27 cellular contexts compared by ENCODE assay signal in genomic region chr9:98006127-98006796, GRCh38. TPM values are rescaled to one million over a fixed set of nuclear protein-coding genes. Genes with fewer than 3 reads are reported as not detected.
A peak's percentile ranks its signal among the peaks of the same experiment; 100 is the strongest.
DNase-seq lines count a peak whose midpoint lies in the region; ATAC-seq and TF ChIP-seq lines count a peak whose summit lies in the region.
"Had no signal": no experiment of that assay in that cellular context is flagged by ENCODE, and none has a peak within 500 bp of the region (broad histone marks: within the 10 kb centered on the region; RNA-seq: fewer than 3 reads in every experiment).

No MANE protein-coding gene starts in this region.

- peak overlapping the region; percentile 27 for H3K27ac ChIP-seq in cardiac muscle cell
- no peak overlapping the region for H3K27ac ChIP-seq in left ventricle myocardium inferior (replicated peaks)
- H3K27ac ChIP-seq: coronary artery, esophagus muscularis mucosa, vagina, WERI-Rb-1 had no signal

- H3K27me3 Mint-ChIP-seq in activated CD8-positive, alpha-beta T cell treated with anti-CD3 and anti-CD28 coated beads for 36 hours, result no peaks in the 10 kb centered on the region
- H3K27me3 Mint-ChIP-seq in chondrocyte (ENCODE audit: low read depth), result no peaks in the 10 kb centered on the region
- H3K27me3 Mint-ChIP-seq: activated naive CD4-positive, alpha-beta T cell treated with anti-CD3 and anti-CD28 coated beads, Interleukin-2, amount 50 U/mL, for 24 hours; brain; CD4-positive, CD25-positive, alpha-beta regulatory T cell; effector memory CD8-positive, alpha-beta T cell; natural killer cell treated with Interleukin-12 subunit alpha and Interleukin-12 subunit beta and Interleukin-15 and Interleukin-18, amount 100 ng/mL, for 72 hours had no signal

- H3K36me3 ChIP-seq in cardiac muscle cell (peaks cover 43% of the 10 kb centered on the region), left ventricle myocardium inferior (peaks cover 79% of the 10 kb centered on the region)

- CTCF ChIA-PET in activated CD8-positive, alpha-beta T cell treated with anti-CD3 and anti-CD28 coated beads for 36 hours (lab: Charles Lee), result interaction anchor here (0.8 to 2.1 kb wide), 3 partner anchors 9 to 82 kb away, joined by 4 to 11 read pairs (median 4); no protein-coding TSS in a partner anchor

- peaks cover 79% of the 10 kb centered on the region for H3K36me3 Mint-ChIP-seq in activated CD8-positive, alpha-beta T cell treated with anti-CD3 and anti-CD28 coated beads for 36 hours (ENCODE audit: low read depth)
- peaks cover 36% of the 10 kb centered on the region for H3K36me3 Mint-ChIP-seq in chondrocyte (ENCODE audit: low read depth)

- H3K9me3 ChIP-seq in cardiac muscle cell (ENCODE audit: low read depth), result no peaks in the 10 kb centered on the region
- no peaks in the 10 kb centered on the region for H3K9me3 ChIP-seq in left ventricle myocardium inferior (replicated peaks)
- H3K9me3 ChIP-seq: esophagus muscularis mucosa, gastrocnemius medialis, vagina had no signal

- H3K4me3 Mint-ChIP-seq in activated CD8-positive, alpha-beta T cell treated with anti-CD3 and anti-CD28 coated beads for 36 hours, result no peak overlapping the region
- no peak overlapping the region for H3K4me3 Mint-ChIP-seq in chondrocyte (ENCODE audit: unreplicated experiment)
- H3K4me3 Mint-ChIP-seq: activated naive CD4-positive, alpha-beta T cell treated with anti-CD3 and anti-CD28 coated beads, Interleukin-2, amount 50 U/mL, for 24 hours; brain; effector memory CD8-positive, alpha-beta T cell; natural killer cell treated with Interleukin-12 subunit alpha and Interleukin-12 subunit beta and Interleukin-15 and Interleukin-18, amount 100 ng/mL, for 72 hours had no signal

- H3K4me1 Mint-ChIP-seq in activated CD8-positive, alpha-beta T cell treated with anti-CD3 and anti-CD28 coated beads for 36 hours (ENCODE audit: low read depth), result peaks cover 41% of the 10 kb centered on the region
- H3K4me1 Mint-ChIP-seq in chondrocyte (ENCODE audit: low read depth), result peaks cover 15% of the 10 kb centered on the region

- ATAC-seq in activated CD8-positive, alpha-beta T cell treated with anti-CD3 and anti-CD28 coated beads for 36 hours, result no peak
- ATAC-seq in GM21526 (IDR thresholded peaks at IDR 0.05; ENCODE audit: low FRiP score, unreplicated experiment) (no peak), GM18505 (IDR thresholded peaks at IDR 0.05; ENCODE audit: unreplicated experiment) (no peak)
- ATAC-seq: effector memory CD8-positive, alpha-beta T cell; gastrocnemius medialis had no signal

- H3K9me3 Mint-ChIP-seq in activated CD8-positive, alpha-beta T cell treated with anti-CD3 and anti-CD28 coated beads for 36 hours, result no peaks in the 10 kb centered on the region
- H3K9me3 Mint-ChIP-seq in chondrocyte (ENCODE audit: low read depth), result no peaks in the 10 kb centered on the region
- H3K9me3 Mint-ChIP-seq: activated naive CD4-positive, alpha-beta T cell treated with anti-CD3 and anti-CD28 coated beads, Interleukin-2, amount 50 U/mL, for 24 hours; brain; CD4-positive, CD25-positive, alpha-beta regulatory T cell; effector memory CD8-positive, alpha-beta T cell; natural killer cell treated with Interleukin-12 subunit alpha and Interleukin-12 subunit beta and Interleukin-15 and Interleukin-18, amount 100 ng/mL, for 72 hours had no signal

- POLR2A ChIA-PET in activated CD8-positive, alpha-beta T cell treated with anti-CD3 and anti-CD28 coated beads for 36 hours (lab: Charles Lee), result interaction anchor here (1.0 to 10.7 kb wide), 9 partner anchors 8 to 85 kb away, joined by 3 to 201 read pairs (median 4); partner anchors contain the start of gene ANP32B

- no peak for DNase-seq in cardiac muscle cell (ENCODE audit: low read depth in 1 of 2, low spot score in 1 of 2)
- DNase-seq in left ventricle myocardium inferior, result no peak
- no peak for DNase-seq in activated CD8-positive, alpha-beta T cell treated with anti-CD3 and anti-CD28 coated beads for 36 hours
- no peak for DNase-seq in chondrocyte (ENCODE audit: low spot score)
- DNase-seq in HPDE6-E6E7 (ENCODE audit: extremely low spot score), result no peak
- DNase-seq: effector memory CD8-positive, alpha-beta T cell; EL; gastrocnemius medialis; hypothalamus; KBM-7; MM.1S; NCI-H1417; NCI-H2081 treated with DMSO at 0.1 percent for 48 hours; NCI-H345; NCI-H82; stimulated activated CD4-positive, alpha-beta T cell treated with anti-CD3 and anti-CD28 coated beads, Interleukin-4, amount 100 ng/mL, for 1 hour; stimulated activated naive CD4-positive, alpha-beta T cell; WERI-Rb-1 had no signal

- H3K4me1 ChIP-seq in cardiac muscle cell (ENCODE audit: low read depth) (no peaks in the 10 kb centered on the region), left ventricle myocardium inferior (peaks cover 58% of the 10 kb centered on the region)

- peak overlapping the region; percentile 40 for H3K27ac Mint-ChIP-seq in activated CD8-positive, alpha-beta T cell treated with anti-CD3 and anti-CD28 coated beads for 36 hours
- peak overlapping the region; percentile 28 for H3K27ac Mint-ChIP-seq in chondrocyte (ENCODE audit: unreplicated experiment)

- intact Hi-C loops in left ventricle myocardium inferior (cut with micrococcal nuclease), result no loop called here
- intact Hi-C loops in activated CD8-positive, alpha-beta T cell treated with anti-CD3 and anti-CD28 coated beads for 36 hours (cut with micrococcal nuclease), result no loop called here

- no peak for TF ChIP-seq CTCF in cardiac muscle cell (IDR thresholded peaks at IDR 0.05; ENCODE audit: low read depth, low read length)
- no peak for TF ChIP-seq CTCF in left ventricle myocardium inferior (IDR thresholded peaks at IDR 0.05; ENCODE audit: borderline replicate concordance)
- TF ChIP-seq CTCF in activated CD8-positive, alpha-beta T cell treated with anti-CD3 and anti-CD28 coated beads for 36 hours (IDR thresholded peaks at IDR 0.05), result no peak
- no peak for TF ChIP-seq CTCF in chondrocyte (IDR thresholded peaks at IDR 0.05)

- H3K4me3 ChIP-seq in cardiac muscle cell (no peak overlapping the region), left ventricle myocardium inferior (no peak overlapping the region)
- H3K4me3 ChIP-seq: coronary artery, esophagus muscularis mucosa, gastrocnemius medialis, vagina had no signal

- H3K27me3 ChIP-seq in cardiac muscle cell (no peaks in the 10 kb centered on the region), left ventricle myocardium inferior (ENCODE audit: low read depth) (no peaks in the 10 kb centered on the region)
- H3K27me3 ChIP-seq: esophagus muscularis mucosa, gastrocnemius medialis, vagina had no signal

- no peak for TF ChIP-seq POLR2A in GM18505 (IDR thresholded peaks at IDR 0.05; ENCODE audit: borderline replicate concordance, extremely low read depth, insufficient read depth, insufficient read length)

RNA-seq across cellular contexts. Expression of gene ANP32B, which starts 23.1 kb away (rescaled TPM):
- 10.6 and 27.2 TPM in 2 replicates for total RNA-seq in cardiac muscle cell
- polyA plus RNA-seq in cardiac muscle cell, result 77.5 and 102 TPM in 2 replicates
- 49.9 TPM for total RNA-seq in left ventricle myocardium inferior
- total RNA-seq in activated CD8-positive, alpha-beta T cell treated with anti-CD3 and anti-CD28 coated beads for 36 hours, result 100 to 1,000 TPM; 374 to 389 TPM
- total RNA-seq in chondrocyte, result 77.6 to 86.1 TPM (median 86.0 TPM) in 3 replicates

RNA-seq across cellular contexts. Expression of gene NANS, which starts 50.3 kb away (rescaled TPM):
- total RNA-seq in cardiac muscle cell, result 49.4 and 68.7 TPM in 2 replicates
- polyA plus RNA-seq in cardiac muscle cell, result 55.3 and 95.4 TPM in 2 replicates
- total RNA-seq in left ventricle myocardium inferior, result 38.6 TPM
- 10 to 100 TPM; 51.2 to 51.8 TPM for total RNA-seq in activated CD8-positive, alpha-beta T cell treated with anti-CD3 and anti-CD28 coated beads for 36 hours
- total RNA-seq in chondrocyte, result 52.0 to 54.8 TPM (median 53.2 TPM) in 3 replicates
